In the genomic region with DNA sequence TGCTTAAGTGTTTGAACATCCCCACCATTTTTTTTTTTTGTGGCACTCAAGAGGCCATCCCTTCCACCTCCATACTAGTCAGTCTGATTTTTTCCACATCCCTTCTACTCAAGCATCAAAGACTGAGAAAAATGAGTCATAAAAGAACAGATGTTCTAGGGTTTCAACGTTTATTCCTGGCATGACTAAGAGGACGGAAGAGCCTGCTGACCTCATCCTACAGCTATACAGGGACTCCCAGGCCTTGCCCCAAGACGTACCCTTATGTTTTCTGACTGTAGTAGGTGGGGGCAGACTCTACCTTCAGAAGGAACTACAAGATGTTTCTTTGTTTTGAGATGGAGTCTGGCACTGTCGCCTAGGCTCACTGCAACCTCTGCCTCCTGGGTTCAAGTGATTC, we compare ENCODE assay signal across 9 cellular contexts. TPM values are rescaled to one million over a fixed set of nuclear protein-coding genes. Genes with fewer than 3 reads are reported as not detected.
DNase-seq lines count a peak whose midpoint lies in the region; ATAC-seq and TF ChIP-seq lines count a peak whose summit lies in the region.
"Had no signal": no experiment of that assay in that cellular context is flagged by ENCODE, and none has a peak within 500 bp of the region (broad histone marks: within the 10 kb centered on the region; RNA-seq: fewer than 3 reads in every experiment).

No MANE protein-coding gene starts in this region.

- 7 to 11% methylated on average over 4 of the region's 4 CpGs for WGBS in GM23248 (ENCODE audit: low coverage in 1 of 2, low lambda C conversion rate in 2 of 2, missing lambda C conversion rate in 2 of 2), 2 experiments
- WGBS in heart left ventricle, 4 donors = 50 to 62% (median 55%) methylated on average over 4 of the region's 4 CpGs

- no peak overlapping the region for H3K9ac ChIP-seq in GM23248

- H3K4me2 ChIP-seq in GM23248 (ENCODE audit: unreplicated experiment) = peak overlapping the region; percentile 17

- POLR2A ChIA-PET in BJ (lab: Charles Lee) = no interaction called here

- CTCF ChIA-PET in BJ (lab: Yijun Ruan, JAX) = interaction anchor here (1.0 to 1.2 kb wide), 2 partner anchors 13 to 44 kb away, joined by 3 read pairs; no protein-coding TSS in a partner anchor

- H3K27me3 ChIP-seq in BJ (ENCODE audit: control insufficient read depth, insufficient read depth, low read length) = peaks cover 7% of the 10 kb centered on the region
- H3K27me3 ChIP-seq in GM23248 (replicated peaks; ENCODE audit: insufficient read depth) = peaks cover 9% of the 10 kb centered on the region; the same call in 1 of the 2 replicates
- peaks cover 0 to 47% (median 16%) of the 10 kb centered on the region in 9 donors for H3K27me3 ChIP-seq in heart left ventricle

- H2AFZ ChIP-seq in GM23248 = no peak overlapping the region

- no peak for TF ChIP-seq CTCF in BJ (IDR thresholded peaks at IDR 0.05; ENCODE audit: insufficient read depth, low read depth, low read length)
- no peak for TF ChIP-seq CTCF in fibroblast of villous mesenchyme (IDR thresholded peaks at IDR 0.05; ENCODE audit: insufficient read depth, low read depth, low read length)
- no peak for TF ChIP-seq CTCF in heart left ventricle (IDR thresholded peaks at IDR 0.05)

- no peaks in the 10 kb centered on the region for H3K9me3 ChIP-seq in GM23248 (ENCODE audit: low read depth)
- H3K9me3 ChIP-seq in heart left ventricle = no peaks in the 10 kb centered on the region

- no peaks in the 10 kb centered on the region for H3K79me2 ChIP-seq in GM23248 (ENCODE audit: insufficient read depth)

- DNase-seq in BJ (ENCODE audit: low read depth) (peak; percentile 93), GM23248 (peak; percentile 97), SIG-M5 (lab: John Stamatoyannopoulos, UW) (peak; percentile 31), fibroblast of villous mesenchyme (ENCODE audit: low read depth) (peak; percentile 97), COLO668 (lab: John Stamatoyannopoulos, UW; ENCODE audit: unreplicated experiment) (no peak), heart left ventricle (no peak), Right ventricle myocardium inferior (ENCODE audit: missing footprints) (no peak)
- DNase-seq: RPMI8226 had no signal

- TF ChIP-seq POLR2A in heart left ventricle (IDR thresholded peaks at IDR 0.05) = no peak

- H3K36me3 ChIP-seq in BJ (ENCODE audit: control insufficient read depth, insufficient read depth, low read length) = no peaks in the 10 kb centered on the region; the same call in 1 of the 2 replicates
- H3K36me3 ChIP-seq in GM23248 (ENCODE audit: low read depth) = no peaks in the 10 kb centered on the region
- H3K36me3 ChIP-seq in heart left ventricle = no peaks in the 10 kb centered on the region

- H3K27ac ChIP-seq in GM23248 (no peak overlapping the region; the same call in 1 of the 2 replicates), heart left ventricle (no peak overlapping the region)

- H3K4me1 ChIP-seq in GM23248 (ENCODE audit: insufficient read depth) (peaks cover 12% of the 10 kb centered on the region), heart left ventricle (peaks cover 7 to 31% (median 26%) of the 10 kb centered on the region in 12 donors)

- in situ Hi-C loops in GM23248 (cut with MboI) = no loop called here

- H3F3A ChIP-seq in GM23248 (ENCODE audit: insufficient read depth) = peaks cover 8% of the 10 kb centered on the region; the same call in 1 of the 2 replicates

- H3K4me3 ChIP-seq in BJ (ENCODE audit: low read depth, low read length) (no peak overlapping the region), GM23248 (no peak overlapping the region), fibroblast of villous mesenchyme (ENCODE audit: low read depth, low read length) (no peak overlapping the region), heart left ventricle (no peak overlapping the region)

- ATAC-seq in heart left ventricle = no peak
- no peak for ATAC-seq in Right ventricle myocardium inferior
- ATAC-seq in HG02588 (IDR thresholded peaks at IDR 0.05; ENCODE audit: unreplicated experiment) = no peak

- no peaks in the 10 kb centered on the region for H3K9me2 ChIP-seq in GM23248 (ENCODE audit: insufficient read depth)

- H4K20me1 ChIP-seq in GM23248 (ENCODE audit: insufficient read depth) = no peaks in the 10 kb centered on the region

- intact Hi-C loops in heart left ventricle (cut with DNase I) (no loop called here), Right ventricle myocardium inferior (cut with DNase I) (no loop called here)

RNA-seq across cellular contexts. Expression of gene ITPKA, which starts 3.3 kb away (rescaled TPM):
- polyA plus RNA-seq in BJ (2011; rRNA removed) (0.44 and 0.59 TPM in 2 replicates), GM23248 (2016; fragmentation: Nextera tagmentation; extraction: Ambion mirVana) (0.14 TPM in 1 of 2 replicates, not detected in the other), heart left ventricle (1 to 10 TPM; 6.0 to 6.7 TPM)
- 0.46 and 0.85 TPM in 2 replicates for polyA minus RNA-seq in BJ (2011; rRNA and poly(A)+ RNA removed)
- total RNA-seq in GM23248 (2014; rRNA removed; shearing (Covaris generic)) = 0.43 and 7.7 TPM in 2 replicates
- total RNA-seq in fibroblast of villous mesenchyme (0.86 and 1.6 TPM in 2 replicates), heart left ventricle (10 to 100 TPM in 1 of 9 donors, 1 to 10 TPM in 6, under 1 TPM in 2; 0.80 to 12.5 (median 1.8) TPM), Right ventricle myocardium inferior (2.7 TPM)

RNA-seq across cellular contexts. Expression of gene LTK, which starts 23.3 kb away (rescaled TPM):
- polyA plus RNA-seq in BJ (2011; rRNA removed) = 0.09 and 0.11 TPM in 2 replicates
- polyA minus RNA-seq in BJ (2011; rRNA and poly(A)+ RNA removed) = 0.10 TPM in 1 of 2 replicates, not detected in the other
- total RNA-seq in GM23248 (2014; rRNA removed; shearing (Covaris generic)) = not detected in 2 replicates
- polyA plus RNA-seq in GM23248 (2016; fragmentation: Nextera tagmentation; extraction: Ambion mirVana) = not detected in 2 replicates
- total RNA-seq in fibroblast of villous mesenchyme = 0.86 and 1.6 TPM in 2 replicates
- 1 to 10 TPM in 1 of 9 donors, under 1 TPM in 8; 0.14 to 1.6 (median 0.37) TPM for total RNA-seq in heart left ventricle
- polyA plus RNA-seq in heart left ventricle = under 1 TPM; 0.34 to 0.36 TPM
- 1.5 TPM for total RNA-seq in Right ventricle myocardium inferior

RNA-seq across cellular contexts. Expression of gene RPAP1, which starts 53.7 kb away (rescaled TPM):
- polyA plus RNA-seq in BJ (2011; rRNA removed) = 6.4 and 14.2 TPM in 2 replicates
- polyA minus RNA-seq in BJ (2011; rRNA and poly(A)+ RNA removed) = 11.3 and 14.3 TPM in 2 replicates
- total RNA-seq in GM23248 (2014; rRNA removed; shearing (Covaris generic)) = 15.7 and 16.5 TPM in 2 replicates
- 10.7 and 11.4 TPM in 2 replicates for polyA plus RNA-seq in GM23248 (2016; fragmentation: Nextera tagmentation; extraction: Ambion mirVana)
- total RNA-seq in fibroblast of villous mesenchyme = 14.8 and 26.8 TPM in 2 replicates
- total RNA-seq in heart left ventricle = 10 to 100 TPM; 13.7 to 32.5 (median 23.7) TPM
- polyA plus RNA-seq in heart left ventricle = 10 to 100 TPM; 13.4 to 15.4 TPM
- total RNA-seq in Right ventricle myocardium inferior = 26.7 TPM

Comparison
In these comparisons a context has a peak if more than half of its experiments do, and no peak if none do; other contexts are left out.
1. DNase-seq: peak in BJ (single experiment), GM23248 (single experiment), SIG-M5 (single experiment) and fibroblast of villous mesenchyme (single experiment); none in COLO668 (single experiment), heart left ventricle (0 of 5) and Right ventricle myocardium inferior (single experiment).